ENCODE assay signal across 17 cellular contexts in genomic region chr19:28582807-28583206, GRCh38.
DNase-seq lines count a peak whose midpoint lies in the region; ATAC-seq, FAIRE-seq and TF ChIP-seq lines count a peak whose summit lies in the region.
"Had no signal": no experiment of that assay in that cellular context is flagged by ENCODE, and none has a peak within 500 bp of the region (broad histone marks: within the 10 kb centered on the region; RNA-seq: fewer than 3 reads in every experiment).

No MANE protein-coding gene starts in this region.

- POLR2A ChIA-PET in H1 (lab: Charles Lee; ENCODE audit: partially characterized antibody), result no interaction called here
- POLR2A ChIA-PET in activated CD4-positive, alpha-beta memory T cell treated with anti-CD3 and anti-CD28 coated beads, Interleukin-2, amount 10 ng/mL, durations not matched to agents 7 days and 5 days (lab: Charles Lee), result no interaction called here

- no peaks in the 10 kb centered on the region for H3K36me3 Mint-ChIP-seq in glutamatergic neuron (ENCODE audit: unreplicated experiment)
- H3K36me3 Mint-ChIP-seq in activated T-cell treated with anti-CD3 and anti-CD28 coated beads, Interleukin-2, amount 50 U/mL, for 4 hours (ENCODE audit: insufficient read depth), result no peaks in the 10 kb centered on the region
- H3K36me3 Mint-ChIP-seq in activated CD4-positive, alpha-beta memory T cell treated with anti-CD3 and anti-CD28 coated beads, Interleukin-2, amount 10 ng/mL, durations not matched to agents 7 days and 5 days (ENCODE audit: low read depth), result no peaks in the 10 kb centered on the region

- TF ChIP-seq CTCF in H1 (IDR thresholded peaks at IDR 0.05; ENCODE audit: control extremely low read depth in 1 of 3, insufficient read depth in 1 of 3, low read depth in 1 of 3, low read length in 3 of 3) (no peak), glutamatergic neuron (IDR thresholded peaks at IDR 0.05; ENCODE audit: partially characterized antibody, unreplicated experiment) (no peak)

- no peak overlapping the region for H3K9ac ChIP-seq in H1 (replicated peaks in 1 of 4; ENCODE audit: extremely low read depth in 1 of 4, low read depth in 3 of 4, low read length in 3 of 4)

- no peak overlapping the region for H3K4me3 Mint-ChIP-seq in glutamatergic neuron (ENCODE audit: unreplicated experiment)
- no peak overlapping the region for H3K4me3 Mint-ChIP-seq in activated T-cell treated with anti-CD3 and anti-CD28 coated beads, Interleukin-2, amount 50 U/mL, for 4 hours
- H3K4me3 Mint-ChIP-seq in activated CD4-positive, alpha-beta memory T cell treated with anti-CD3 and anti-CD28 coated beads, Interleukin-2, amount 10 ng/mL, durations not matched to agents 7 days and 5 days, result no peak overlapping the region
- H3K4me3 Mint-ChIP-seq: CD4-positive, alpha-beta T cell had no signal

- H2BK20ac ChIP-seq in H1 (ENCODE audit: low read length), result peak overlapping the region; percentile 5; the same call in 1 of the 2 replicates

- TF ChIP-seq POLR2A in H1 (IDR thresholded peaks at IDR 0.05; ENCODE audit: control extremely low read depth in 1 of 2, low read depth in 2 of 2, low read length in 2 of 2), result no peak

- H4K8ac ChIP-seq in H1 (ENCODE audit: extremely low read depth, insufficient read depth, low read length), result no peak overlapping the region

- no peak overlapping the region for H4K5ac ChIP-seq in H1 (ENCODE audit: insufficient read length, low read depth, low read length)

- H2BK15ac ChIP-seq in H1 (ENCODE audit: low read length), result no peak overlapping the region

- no peak overlapping the region for H2AFZ ChIP-seq in H1 (ENCODE audit: low read length)

- no peak overlapping the region for H3K23ac ChIP-seq in H1 (ENCODE audit: insufficient read length)

- H3K18ac ChIP-seq in H1 (ENCODE audit: extremely low read depth, low read length), result no peak overlapping the region

- H2BK12ac ChIP-seq in H1 (ENCODE audit: low read depth, low read length), result no peak overlapping the region

- no peak overlapping the region for H4K91ac ChIP-seq in H1 (replicated peaks; ENCODE audit: insufficient read length, low read length)

- H2BK5ac ChIP-seq in H1 (ENCODE audit: low read depth, low read length), result no peak overlapping the region

- no peak overlapping the region for H3K27ac ChIP-seq in H1 (ENCODE audit: low read depth, low read length)
- H3K27ac ChIP-seq: C4-2B, HL-60 had no signal

- H3K36me3 ChIP-seq in H1 (ENCODE audit: control insufficient read depth in 2 of 4, insufficient read depth in 4 of 4, low read length in 3 of 4), result no peaks in the 10 kb centered on the region
- H3K36me3 ChIP-seq: HAP-1 had no signal

- peak overlapping the region; percentile 60 for H3K27ac Mint-ChIP-seq in glutamatergic neuron (ENCODE audit: unreplicated experiment)
- H3K27ac Mint-ChIP-seq in activated CD4-positive, alpha-beta memory T cell treated with anti-CD3 and anti-CD28 coated beads, Interleukin-2, amount 10 ng/mL, durations not matched to agents 7 days and 5 days, result no peak overlapping the region
- H3K27ac Mint-ChIP-seq: CD4-positive, alpha-beta T cell had no signal

- no peaks in the 10 kb centered on the region for H3K79me1 ChIP-seq in H1 (ENCODE audit: low read depth, low read length)

- H3K4me3 ChIP-seq in H1 (ENCODE audit: extremely low read depth in 1 of 4, insufficient read depth in 2 of 4, low read depth in 3 of 4, low read length in 4 of 4), result no peak overlapping the region
- H3K4me3 ChIP-seq: HAP-1 had no signal

- in situ Hi-C loops in SK-MEL-5 (cut with HindIII; ENCODE audit: low pct_unique_long_range_greater_than_20kb, low sequenced_read_pairs), result no loop called here

- no peak for TF ChIP-seq RAD21 in H1 (IDR thresholded peaks at IDR 0.05 in 1 of 2, conservative IDR thresholded peaks at IDR 0.05 in 1 of 2; ENCODE audit: low read depth in 2 of 2, low read length in 2 of 2)

- H3K9me3 Mint-ChIP-seq in glutamatergic neuron (ENCODE audit: unreplicated experiment), result peaks cover 7% of the 10 kb centered on the region
- H3K9me3 Mint-ChIP-seq in activated T-cell treated with anti-CD3 and anti-CD28 coated beads, Interleukin-2, amount 50 U/mL, for 4 hours, result no peaks in the 10 kb centered on the region
- peaks cover 6% of the 10 kb centered on the region for H3K9me3 Mint-ChIP-seq in activated CD4-positive, alpha-beta memory T cell treated with anti-CD3 and anti-CD28 coated beads, Interleukin-2, amount 10 ng/mL, durations not matched to agents 7 days and 5 days
- H3K9me3 Mint-ChIP-seq: CD4-positive, alpha-beta T cell had no signal

- H2AK5ac ChIP-seq in H1 (ENCODE audit: low read depth, low read length), result no peak overlapping the region; the same call in 1 of the 2 replicates

- peaks cover 9% of the 10 kb centered on the region for H3K27me3 Mint-ChIP-seq in glutamatergic neuron (ENCODE audit: unreplicated experiment)
- H3K27me3 Mint-ChIP-seq in activated T-cell treated with anti-CD3 and anti-CD28 coated beads, Interleukin-2, amount 50 U/mL, for 4 hours (ENCODE audit: low read depth), result no peaks in the 10 kb centered on the region
- no peaks in the 10 kb centered on the region for H3K27me3 Mint-ChIP-seq in activated CD4-positive, alpha-beta memory T cell treated with anti-CD3 and anti-CD28 coated beads, Interleukin-2, amount 10 ng/mL, durations not matched to agents 7 days and 5 days
- H3K27me3 Mint-ChIP-seq: CD4-positive, alpha-beta T cell had no signal

- peaks cover 6 to 27% (median 15%) of the 10 kb centered on the region in 4 experiments for H3K4me1 ChIP-seq in H1 (replicated peaks in 1 of 4; ENCODE audit: control insufficient read depth in 3 of 4, insufficient read depth in 4 of 4, low read length in 3 of 4)
- H3K4me1 ChIP-seq: HAP-1 had no signal

- DNase-seq in ELF-1 (ENCODE audit: low read depth, low spot score) (peak; percentile 50), SK-MEL-5 (ENCODE audit: low read depth, low spot score) (peak; percentile 23), H1 (ENCODE audit: low read depth in 1 of 2, low spot score in 2 of 2) (no peak), glutamatergic neuron (no peak), RPMI8226 (no peak)
- no peak for DNase-seq in activated T-cell treated with anti-CD3 and anti-CD28 coated beads, Interleukin-2, amount 50 U/mL, for 4 hours
- DNase-seq in activated CD4-positive, alpha-beta memory T cell treated with anti-CD3 and anti-CD28 coated beads, Interleukin-2, amount 10 ng/mL, durations not matched to agents 7 days and 5 days, result no peak
- DNase-seq: AML-193; CD4-positive, alpha-beta T cell; DMS153; DMS79; GF-D8 had no signal

- no peaks in the 10 kb centered on the region for H3K79me2 ChIP-seq in H1 (ENCODE audit: control insufficient read depth in 1 of 2, insufficient read depth in 2 of 2, low read length in 2 of 2)

- H3K9me3 ChIP-seq in H1 (ENCODE audit: insufficient read depth in 2 of 2, low read depth in 1 of 2, low read length in 1 of 2), result no peaks in the 10 kb centered on the region
- H3K9me3 ChIP-seq: HAP-1 had no signal

- H3K4me1 Mint-ChIP-seq in glutamatergic neuron (ENCODE audit: low read depth, unreplicated experiment), result peaks cover 29% of the 10 kb centered on the region
- H3K4me1 Mint-ChIP-seq in activated T-cell treated with anti-CD3 and anti-CD28 coated beads, Interleukin-2, amount 50 U/mL, for 4 hours (ENCODE audit: low read depth), result no peaks in the 10 kb centered on the region
- no peaks in the 10 kb centered on the region for H3K4me1 Mint-ChIP-seq in activated CD4-positive, alpha-beta memory T cell treated with anti-CD3 and anti-CD28 coated beads, Interleukin-2, amount 10 ng/mL, durations not matched to agents 7 days and 5 days

- H3K14ac ChIP-seq in H1 (ENCODE audit: insufficient read length), result no peak overlapping the region

- CTCF ChIA-PET in H1 (lab: Charles Lee; ENCODE audit: partially characterized antibody), result interaction anchor here (1.3 to 1.7 kb wide), 2 partner anchors 9 to 28 kb away, joined by 4 read pairs; no protein-coding TSS in a partner anchor
- CTCF ChIA-PET in activated CD4-positive, alpha-beta memory T cell treated with anti-CD3 and anti-CD28 coated beads, Interleukin-2, amount 10 ng/mL, durations not matched to agents 7 days and 5 days (lab: Charles Lee), result no interaction called here

- H4K20me1 ChIP-seq in H1 (replicated peaks in 1 of 2; ENCODE audit: control insufficient read depth in 1 of 2, insufficient read depth in 2 of 2, low read length in 2 of 2), result no peaks in the 10 kb centered on the region

- FAIRE-seq in H1 (lab: Jason Lieb, UNC), result peak; percentile 28
- FAIRE-seq: A204.1 had no signal

- ATAC-seq in activated T-cell treated with anti-CD3 and anti-CD28 coated beads, Interleukin-2, amount 50 U/mL, for 4 hours, result no peak
- ATAC-seq in HG03460 (IDR thresholded peaks at IDR 0.05; ENCODE audit: unreplicated experiment), result no peak

- no peak for TF ChIP-seq EP300 in H1 (IDR thresholded peaks at IDR 0.05; ENCODE audit: borderline replicate concordance in 1 of 2, low read depth in 2 of 2, low read length in 2 of 2)

- peaks cover 2% of the 10 kb centered on the region; the same call in 1 of the 2 replicates for H3K23me2 ChIP-seq in H1 (ENCODE audit: low read depth, low read length)

- no peak overlapping the region for H3K4ac ChIP-seq in H1 (replicated peaks; ENCODE audit: insufficient read length, low read depth, low read length)

- WGBS in H1 (ENCODE audit: extremely low coverage in 1 of 2, insufficient coverage in 1 of 2, insufficient read length in 1 of 2, insufficient replicate concordance in 2 of 2, low coverage in 1 of 2, low lambda C conversion rate in 2 of 2, missing lambda C conversion rate in 1 of 2), 2 experiments, result 59% methylated on average over 2 of the region's 2 CpGs; no CpG with 5 or more reads in 1 of the 2 experiments

- peak overlapping the region in 1 of 2 experiments; percentile 64; a peak in 1 of 4 replicates for H3K4me2 ChIP-seq in H1 (ENCODE audit: insufficient read depth in 1 of 2, low read depth in 2 of 2, low read length in 2 of 2)

- H3K56ac ChIP-seq in H1 (replicated peaks; ENCODE audit: insufficient read length, low read depth, low read length), result no peak overlapping the region

- no peak overlapping the region for H2BK120ac ChIP-seq in H1 (replicated peaks; ENCODE audit: low read depth, low read length)

- no peaks in the 10 kb centered on the region for H3K27me3 ChIP-seq in H1 (replicated peaks in 1 of 4; ENCODE audit: control insufficient read depth in 3 of 4, extremely low read depth in 1 of 4, insufficient read depth in 3 of 4, low read length in 3 of 4)

TF ChIP-seq in H1, 55 proteins besides CTCF, POLR2A, EP300 and RAD21:
- no peak for TF ChIP-seq EZH2 (IDR thresholded peaks at IDR 0.05; ENCODE audit: low read depth, low read length, severe bottlenecking)
- TF ChIP-seq CHD2 (IDR thresholded peaks at IDR 0.05; ENCODE audit: low read length), result no peak

Comparison
In these comparisons a context has a peak if more than half of its experiments do, and no peak if none do; other contexts are left out.
1. DNase-seq: peak in ELF-1 (single experiment) and SK-MEL-5 (single experiment); none in H1 (0 of 2), glutamatergic neuron (single experiment), activated T-cell treated with anti-CD3 and anti-CD28 coated beads, Interleukin-2, amount 50 U/mL, for 4 hours (single experiment), activated CD4-positive, alpha-beta memory T cell treated with anti-CD3 and anti-CD28 coated beads, Interleukin-2, amount 10 ng/mL, durations not matched to agents 7 days and 5 days (single experiment) and RPMI8226 (single experiment).